8 cellular contexts compared by ENCODE assay signal in genomic region chr14:59870277-59871165, GRCh38. TPM values are rescaled to one million over a fixed set of nuclear protein-coding genes. Genes with fewer than 3 reads are reported as not detected.
A peak's percentile ranks its signal among the peaks of the same experiment; 100 is the strongest.
DNase-seq lines count a peak whose midpoint lies in the region; ATAC-seq and TF ChIP-seq lines count a peak whose summit lies in the region.

RTN1 (minus strand) TSS chr14:59870776; CDS start chr14:59870630, 146 bp downstream.

- H3K27ac ChIP-seq in muscle layer of duodenum (ENCODE audit: low read length) (no peak within 1 kb of the TSS), upper lobe of right lung (no peak within 1 kb of the TSS)

- peak; percentile 42 for DNase-seq in activated T-cell treated with anti-CD3 and anti-CD28 coated beads, Interleukin-2, amount 50 U/mL, for 24 hours
- no peak for DNase-seq in activated T-cell treated with anti-CD3 and anti-CD28 coated beads for 4 hours
- DNase-seq in NCI-H2196 treated with DMSO at 0.1 percent for 48 hours (lab: John Stamatoyannopoulos, UW; ENCODE audit: unreplicated experiment), result peak; percentile 56
- peak; percentile 30 for DNase-seq in activated CD4-positive, alpha-beta memory T cell treated with anti-CD3 and anti-CD28 coated beads for 36 hours
- peak; percentile 11 for DNase-seq in fibroblast of peridontal ligament (ENCODE audit: extremely low read depth)
- DNase-seq in upper lobe of right lung, result peak; percentile 87

- peak within 1 kb of the TSS; percentile 64 to 79 for H3K4me3 ChIP-seq in muscle layer of duodenum (ENCODE audit: low read depth in 1 of 2, low read length in 2 of 2)
- H3K4me3 ChIP-seq in upper lobe of right lung, result peak within 1 kb of the TSS; percentile 54

- no peaks in the 10 kb centered on the region for H3K9me3 Mint-ChIP-seq in activated T-cell treated with anti-CD3 and anti-CD28 coated beads, Interleukin-2, amount 50 U/mL, for 24 hours
- no peaks in the 10 kb centered on the region for H3K9me3 Mint-ChIP-seq in activated CD4-positive, alpha-beta memory T cell treated with anti-CD3 and anti-CD28 coated beads for 36 hours

- intact Hi-C loops in activated CD4-positive, alpha-beta memory T cell treated with anti-CD3 and anti-CD28 coated beads for 36 hours (cut with micrococcal nuclease), result no loop called here
- intact Hi-C loops in upper lobe of right lung (cut with DNase I), result no loop called here

- H3K4me1 ChIP-seq in muscle layer of duodenum (ENCODE audit: control insufficient read depth in 1 of 2, insufficient read depth in 2 of 2, low read length in 2 of 2) (peaks cover 0 to 19% of the 10 kb centered on the region in 2 donors), upper lobe of right lung (no peaks in the 10 kb centered on the region)

- POLR2A ChIA-PET in activated CD4-positive, alpha-beta memory T cell treated with anti-CD3 and anti-CD28 coated beads for 36 hours (lab: Charles Lee), result no interaction called here

- peak within 1 kb of the TSS; percentile 78 for H3K4me3 Mint-ChIP-seq in activated T-cell treated with anti-CD3 and anti-CD28 coated beads, Interleukin-2, amount 50 U/mL, for 24 hours
- H3K4me3 Mint-ChIP-seq in activated CD4-positive, alpha-beta memory T cell treated with anti-CD3 and anti-CD28 coated beads for 36 hours, result peak within 1 kb of the TSS; percentile 61

- H3K27me3 Mint-ChIP-seq in activated T-cell treated with anti-CD3 and anti-CD28 coated beads, Interleukin-2, amount 50 U/mL, for 24 hours, result peaks cover 66% of the 10 kb centered on the region
- peaks cover 48% of the 10 kb centered on the region for H3K27me3 Mint-ChIP-seq in activated CD4-positive, alpha-beta memory T cell treated with anti-CD3 and anti-CD28 coated beads for 36 hours

- peaks cover 7% of the 10 kb centered on the region for H3K27me3 ChIP-seq in muscle layer of duodenum (ENCODE audit: low read depth, low read length)
- H3K27me3 ChIP-seq in upper lobe of right lung, result peaks cover 19% of the 10 kb centered on the region

- H3K36me3 ChIP-seq in muscle layer of duodenum (ENCODE audit: control insufficient read depth in 1 of 2, insufficient read depth in 2 of 2, low read length in 2 of 2) (no peaks in the 10 kb centered on the region), upper lobe of right lung (no peaks in the 10 kb centered on the region)

- no peak for TF ChIP-seq CTCF in upper lobe of right lung (IDR thresholded peaks at IDR 0.05)

- H3K27ac Mint-ChIP-seq in activated T-cell treated with anti-CD3 and anti-CD28 coated beads, Interleukin-2, amount 50 U/mL, for 24 hours, result no peak within 1 kb of the TSS
- H3K27ac Mint-ChIP-seq in activated CD4-positive, alpha-beta memory T cell treated with anti-CD3 and anti-CD28 coated beads for 36 hours, result no peak within 1 kb of the TSS

- H3K36me3 Mint-ChIP-seq in activated T-cell treated with anti-CD3 and anti-CD28 coated beads, Interleukin-2, amount 50 U/mL, for 24 hours (ENCODE audit: low read depth), result no peaks in the 10 kb centered on the region
- H3K36me3 Mint-ChIP-seq in activated CD4-positive, alpha-beta memory T cell treated with anti-CD3 and anti-CD28 coated beads for 36 hours, result no peaks in the 10 kb centered on the region

- peak; percentile 79 for ATAC-seq in HG02870 (IDR thresholded peaks at IDR 0.05; ENCODE audit: unreplicated experiment)
- peak; percentile 96 for ATAC-seq in upper lobe of right lung

- CTCF ChIA-PET in activated CD4-positive, alpha-beta memory T cell treated with anti-CD3 and anti-CD28 coated beads for 36 hours (lab: Charles Lee), result no interaction called here

- H3K4me1 Mint-ChIP-seq in activated T-cell treated with anti-CD3 and anti-CD28 coated beads, Interleukin-2, amount 50 U/mL, for 24 hours (ENCODE audit: low read depth), result peaks cover 7% of the 10 kb centered on the region
- H3K4me1 Mint-ChIP-seq in activated CD4-positive, alpha-beta memory T cell treated with anti-CD3 and anti-CD28 coated beads for 36 hours (ENCODE audit: low read depth), result peaks cover 6% of the 10 kb centered on the region

- H3K9me3 ChIP-seq in muscle layer of duodenum (ENCODE audit: control insufficient read depth in 1 of 2, low read length in 2 of 2) (no peaks in the 10 kb centered on the region), upper lobe of right lung (no peaks in the 10 kb centered on the region)

RNA-seq across cellular contexts. Expression of gene RTN1, which starts in this region (rescaled TPM):
- total RNA-seq in activated CD4-positive, alpha-beta memory T cell treated with anti-CD3 and anti-CD28 coated beads for 36 hours, result not detected
- total RNA-seq in upper lobe of right lung, result 9.6 TPM

Comparison
In these comparisons a context has a peak if more than half of its experiments do, and no peak if none do; other contexts are left out.
1. RNA of gene RTN1 (total RNA-seq): 9.6 TPM in upper lobe of right lung (single experiment); not detected in activated CD4-positive, alpha-beta memory T cell treated with anti-CD3 and anti-CD28 coated beads for 36 hours; every median in the first group is over 10 times any median in the second.
2. Peak in DNase-seq in activated CD4-positive, alpha-beta memory T cell treated with anti-CD3 and anti-CD28 coated beads for 36 hours; RNA of the gene not detected or under 1 TPM.